Comparison of ENCODE assay signal across 8 cellular contexts in the genomic region with DNA sequence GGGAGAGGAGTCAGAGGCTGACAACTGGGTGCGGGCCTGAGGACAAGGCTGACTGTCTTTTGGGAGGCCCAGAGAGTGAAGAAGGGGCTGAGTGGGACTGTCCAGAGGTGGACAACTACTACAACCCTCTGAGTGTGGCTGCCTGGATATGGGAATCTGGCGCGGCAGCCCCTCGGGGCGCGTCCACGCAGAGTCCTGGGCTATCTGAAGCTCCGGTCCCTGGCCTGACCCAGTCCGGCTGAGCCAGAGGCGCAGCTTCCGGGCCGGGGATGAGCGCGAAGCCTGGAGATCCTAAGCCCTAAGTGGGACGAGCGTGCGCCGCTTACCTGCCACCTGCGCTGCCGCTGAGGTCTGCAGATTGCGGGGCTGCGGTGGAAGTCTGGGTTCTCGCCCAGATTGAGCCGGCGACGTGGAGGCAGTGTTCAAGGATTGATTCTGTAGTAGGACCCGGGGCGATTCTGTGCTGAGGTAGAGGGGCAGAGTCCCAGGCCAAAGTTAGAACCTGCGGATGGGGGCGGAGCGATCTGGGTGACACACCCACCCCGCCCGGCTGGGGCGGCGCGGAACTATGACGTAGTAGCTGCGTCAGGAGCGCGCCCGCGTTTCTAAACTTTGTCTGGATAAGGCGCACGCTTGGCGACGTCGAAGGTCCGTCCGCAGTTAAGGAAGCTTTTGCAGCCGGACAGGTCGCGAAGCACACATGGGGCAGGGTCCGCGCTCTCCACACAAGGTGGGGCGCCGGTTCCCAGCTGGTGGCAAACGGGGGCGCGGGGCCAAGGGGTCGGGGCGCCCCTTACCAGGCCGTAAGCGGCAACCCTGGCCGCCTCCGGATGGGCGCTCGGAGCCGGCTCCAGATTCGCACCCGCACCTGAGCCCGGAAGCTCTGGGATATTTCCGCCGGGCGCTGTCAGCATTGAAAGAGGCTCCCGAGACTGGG. TPM values are rescaled to one million over a fixed set of nuclear protein-coding genes. Genes with fewer than 3 reads are reported as not detected.
DNase-seq lines count a peak whose midpoint lies in the region; ATAC-seq and TF ChIP-seq lines count a peak whose summit lies in the region.

A gene (minus strand): TSS at position 526 of the 937 bp plus-strand sequence. CDS start 674 bp downstream, outside the sequence.
A gene with protein sequence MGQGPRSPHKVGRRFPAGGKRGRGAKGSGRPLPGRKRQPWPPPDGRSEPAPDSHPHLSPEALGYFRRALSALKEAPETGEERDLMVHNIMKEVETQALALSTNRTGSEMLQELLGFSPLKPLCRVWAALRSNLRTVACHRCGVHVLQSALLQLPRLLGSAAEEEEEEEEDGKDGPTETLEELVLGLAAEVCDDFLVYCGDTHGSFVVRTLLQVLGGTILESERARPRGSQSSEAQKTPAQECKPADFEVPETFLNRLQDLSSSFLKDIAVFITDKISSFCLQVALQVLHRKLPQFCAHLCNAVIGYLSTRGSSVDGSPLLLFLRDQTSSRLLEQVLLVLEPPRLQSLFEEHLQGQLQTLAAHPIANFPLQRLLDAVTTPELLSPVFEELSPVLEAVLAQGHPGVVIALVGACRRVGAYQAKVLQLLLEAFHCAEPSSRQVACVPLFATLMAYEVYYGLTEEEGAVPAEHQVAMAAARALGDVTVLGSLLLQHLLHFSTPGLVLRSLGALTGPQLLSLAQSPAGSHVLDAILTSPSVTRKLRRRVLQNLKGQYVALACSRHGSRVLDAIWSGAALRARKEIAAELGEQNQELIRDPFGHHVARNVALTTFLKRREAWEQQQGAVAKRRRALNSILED (plus strand): TSS at position 596 of the 937 bp plus-strand sequence. CDS start 105 bp downstream, at position 701.

- no peaks in the 10 kb centered on the region for H3K27me3 ChIP-seq in prostate gland (replicated peaks; ENCODE audit: insufficient read depth)

- no peak for TF ChIP-seq CTCF in GM12864 (IDR thresholded peaks at IDR 0.05; ENCODE audit: low read depth, low read length, missing control alignments)
- TF ChIP-seq CTCF in prostate gland (IDR thresholded peaks at IDR 0.05) = peak in 1 of 4 experiments; percentile 30

- WGBS in prostate gland = under 1% methylated on average over 43 of the region's 75 CpGs

- H3K4me1 ChIP-seq in prostate gland (replicated peaks) = peaks cover 14% of the 10 kb centered on the region

- no peaks in the 10 kb centered on the region for H3K9me3 ChIP-seq in prostate gland

- DNase-seq in GM12864 (ENCODE audit: low read depth) (peak; percentile 69), NCI-H1092 treated with DMSO at 0.1 percent for 48 hours (lab: John Stamatoyannopoulos, UW) (peak; percentile 72), amniotic stem cell (lab: John Stamatoyannopoulos, UW) (peak; percentile 78), left cardiac atrium (peak; percentile 92), prostate gland (ENCODE audit: low spot score) (peak; percentile 92), ureter (ENCODE audit: low spot score) (peak; percentile 94)

- intact Hi-C loops in T-helper 1 cell treated with Interleukin-12 subunit alpha and Interleukin-12 subunit beta and Interleukin-4 antibody, amounts not matched to agents 30 ng/mL and 1 ng/mL, for 36 hours (cut with micrococcal nuclease) = loop anchor here (1.0 to 5.0 kb wide), 11 partner anchors 9 to 207 kb away; a partner anchor contains a TSS
- intact Hi-C loops in left cardiac atrium (cut with DNase I) = no loop called here
- intact Hi-C loops in prostate gland (cut with DNase I) = loop anchor here (1.0 kb wide), 1 partner anchor 28 kb away; a partner anchor contains a TSS

- TF ChIP-seq POLR2A in prostate gland (IDR thresholded peaks at IDR 0.05) = peak; percentile 86

- H3K4me3 ChIP-seq in GM12864 (ENCODE audit: low read depth, low read length) (peak within 1 kb of the TSS; percentile 74), prostate gland (peak within 1 kb of the TSS; percentile 66 to 69)

- H3K36me3 ChIP-seq in prostate gland = peaks cover 15 to 18% of the 10 kb centered on the region in 2 donors

- peak; percentile 59 for ATAC-seq in HG02588 (IDR thresholded peaks at IDR 0.05; ENCODE audit: unreplicated experiment)
- ATAC-seq in left cardiac atrium = peak; percentile 91 to 95

- H3K27ac ChIP-seq in prostate gland = peak within 1 kb of the TSS; percentile 76 to 82

RNA-seq across cellular contexts. Expression of the first gene that starts in this region (rescaled TPM):
- total RNA-seq in T-helper 1 cell treated with Interleukin-12 subunit alpha and Interleukin-12 subunit beta and Interleukin-4 antibody, amounts not matched to agents 30 ng/mL and 1 ng/mL, for 36 hours = 23.3 and 25.2 TPM in 2 replicates
- total RNA-seq in left cardiac atrium = 1 to 10 TPM; 7.9 to 8.4 TPM
- 10 to 100 TPM; 16.9 to 74.0 TPM for total RNA-seq in prostate gland
- total RNA-seq in ureter = 28.7 TPM

RNA-seq across cellular contexts. Expression of the second gene that starts in this region (rescaled TPM):
- total RNA-seq in T-helper 1 cell treated with Interleukin-12 subunit alpha and Interleukin-12 subunit beta and Interleukin-4 antibody, amounts not matched to agents 30 ng/mL and 1 ng/mL, for 36 hours = 40.1 and 42.6 TPM in 2 replicates
- 10 to 100 TPM; 17.5 to 21.7 TPM for total RNA-seq in left cardiac atrium
- total RNA-seq in prostate gland = 10 to 100 TPM; 21.2 to 22.9 TPM
- 36.5 TPM for total RNA-seq in ureter

Comparison
In these comparisons a context has a peak if more than half of its experiments do, and no peak if none do; other contexts are left out.
1. Peak in every context shown above with its lines: DNase-seq, ATAC-seq, H3K4me3 ChIP-seq and H3K27ac ChIP-seq.
2. intact Hi-C loops: an anchor here in T-helper 1 cell treated with Interleukin-12 subunit alpha and Interleukin-12 subunit beta and Interleukin-4 antibody, amounts not matched to agents 30 ng/mL and 1 ng/mL, for 36 hours (1.0 to 5.0 kb wide) and prostate gland (1.0 kb wide); none called in left cardiac atrium.